In genomic region chr15:63094495-63094931, GRCh38 we compare ENCODE assay signal across 11 cellular contexts. TPM values are rescaled to one million over a fixed set of nuclear protein-coding genes. Genes with fewer than 3 reads are reported as not detected.
DNase-seq lines count a peak whose midpoint lies in the region; ATAC-seq and TF ChIP-seq lines count a peak whose summit lies in the region.
"Had no signal": no experiment of that assay in that cellular context is flagged by ENCODE, and none has a peak within 500 bp of the region (broad histone marks: within the 10 kb centered on the region; RNA-seq: fewer than 3 reads in every experiment).

No MANE protein-coding gene starts in this region.

- no peak overlapping the region for H4K91ac ChIP-seq in mesenchymal stem cell (ENCODE audit: low read length)

- no peak overlapping the region for H3K18ac ChIP-seq in mesenchymal stem cell (ENCODE audit: low read depth in 1 of 2, low read length in 2 of 2)

- no peaks in the 10 kb centered on the region for H3K79me1 ChIP-seq in mesenchymal stem cell (replicated peaks; ENCODE audit: low read length, poor library complexity, severe bottlenecking)

- no peak overlapping the region for H2AFZ ChIP-seq in mesenchymal stem cell (ENCODE audit: low read depth, low read length)

- H3K14ac ChIP-seq in mesenchymal stem cell (ENCODE audit: low read length in 2 of 2), result no peak overlapping the region

- H2BK12ac ChIP-seq in mesenchymal stem cell (ENCODE audit: low read length in 2 of 2), result no peak overlapping the region

- intact Hi-C loops in aorta (cut with DNase I), result loop anchor here in 1 of 2 donors (5.0 kb wide), 2 partner anchors 47 to 247 kb away; no protein-coding TSS in a partner anchor

- no peak for TF ChIP-seq CTCF in AG10803 (conservative IDR thresholded peaks at IDR 0.05; ENCODE audit: low read length)
- no peak for TF ChIP-seq CTCF in cardiac fibroblast (IDR thresholded peaks at IDR 0.05; ENCODE audit: low read depth, low read length)

- H2BK120ac ChIP-seq in mesenchymal stem cell (ENCODE audit: low read depth, low read length), result no peak overlapping the region

- peak overlapping the region; percentile 29 for H3K9ac ChIP-seq in mesenchymal stem cell (ENCODE audit: low read length)

- H3K36me3 ChIP-seq in mesenchymal stem cell (ENCODE audit: control insufficient read depth in 1 of 2, insufficient read depth in 2 of 2, low read depth in 1 of 2, low read length in 2 of 2), result no peaks in the 10 kb centered on the region
- no peaks in the 10 kb centered on the region for H3K36me3 ChIP-seq in aorta (ENCODE audit: control insufficient read depth in 1 of 2, insufficient read depth in 2 of 2, low read length in 1 of 2)

- no peak overlapping the region for H2AK5ac ChIP-seq in mesenchymal stem cell (ENCODE audit: low read length, severe bottlenecking)

- H3K27ac ChIP-seq in mesenchymal stem cell (ENCODE audit: low read length, poor library complexity, severe bottlenecking) (peak overlapping the region; percentile 87), aorta (ENCODE audit: low read depth in 1 of 2, low read length in 2 of 2) (no peak overlapping the region)

- no peak overlapping the region for H2BK15ac ChIP-seq in mesenchymal stem cell (ENCODE audit: low read depth, poor library complexity, severe bottlenecking)

- H3K4me3 ChIP-seq in AG10803 (ENCODE audit: low read length), result no peak overlapping the region
- no peak overlapping the region for H3K4me3 ChIP-seq in cardiac fibroblast (replicated peaks in 1 of 2; ENCODE audit: low read depth in 2 of 2, low read length in 2 of 2)
- H3K4me3 ChIP-seq in mesenchymal stem cell (ENCODE audit: insufficient read depth in 1 of 2, low read depth in 1 of 2, low read length in 2 of 2), result no peak overlapping the region
- H3K4me3 ChIP-seq in aorta (ENCODE audit: low read length in 2 of 2), result no peak overlapping the region

- peak overlapping the region; percentile 33 for H3K4me2 ChIP-seq in mesenchymal stem cell (ENCODE audit: low read length, poor library complexity, severe bottlenecking)

- H3K27me3 ChIP-seq in mesenchymal stem cell (ENCODE audit: control insufficient read depth in 1 of 2, insufficient read depth in 1 of 2, low read length in 2 of 2) (no peaks in the 10 kb centered on the region), aorta (ENCODE audit: control insufficient read depth in 1 of 2, insufficient read depth in 2 of 2, low read length in 1 of 2) (no peaks in the 10 kb centered on the region)

- peak; percentile 85 for DNase-seq in AG10803 (ENCODE audit: low read depth)
- peak; percentile 34 for DNase-seq in HuH-7.5 (ENCODE audit: low spot score)
- peak; percentile 43 to 73 for DNase-seq in cardiac fibroblast (ENCODE audit: low read depth in 2 of 2)
- DNase-seq in mesenchymal stem cell, result peak; percentile 71
- no peak for DNase-seq in aorta
- DNase-seq in DMS153 treated with DMSO at 0.1 percent for 48 hours (lab: John Stamatoyannopoulos, UW; ENCODE audit: unreplicated experiment), result no peak
- no peak for DNase-seq in activated CD4-positive, alpha-beta T cell treated with anti-CD3 and anti-CD28 coated beads for 1 hour
- no peak for DNase-seq in hypothalamus (lab: John Stamatoyannopoulos, UW)
- DNase-seq: foreskin melanocyte, NCI-H1048, posterior cingulate gyrus had no signal

- H3K4ac ChIP-seq in mesenchymal stem cell (ENCODE audit: low read depth in 1 of 2, low read length in 2 of 2), result no peak overlapping the region

- no peak overlapping the region for H4K8ac ChIP-seq in mesenchymal stem cell (ENCODE audit: low read length)

- WGBS in mesenchymal stem cell, result no CpG with 5 or more reads among the region's 2 CpGs
- 13 to 16% methylated on average over 2 of the region's 2 CpGs for WGBS in aorta, 2 donors

- no peak overlapping the region for H3K23ac ChIP-seq in mesenchymal stem cell (ENCODE audit: low read length in 2 of 2)

- H2BK5ac ChIP-seq in mesenchymal stem cell (ENCODE audit: low read depth, low read length, poor library complexity, severe bottlenecking), result peak overlapping the region; percentile 54

- no peak for ATAC-seq in aorta (ENCODE audit: low FRiP score)

- peaks cover 5% of the 10 kb centered on the region for H3K4me1 ChIP-seq in mesenchymal stem cell (ENCODE audit: control insufficient read depth, insufficient read depth, low read depth, low read length)
- no peaks in the 10 kb centered on the region for H3K4me1 ChIP-seq in aorta (ENCODE audit: control insufficient read depth in 1 of 2, insufficient read depth in 2 of 2, low read length in 2 of 2)

- H3K9me3 ChIP-seq in mesenchymal stem cell (ENCODE audit: control insufficient read depth, low read length), result no peaks in the 10 kb centered on the region
- H3K9me3 ChIP-seq in aorta (ENCODE audit: control insufficient read depth, low read length), result no peaks in the 10 kb centered on the region

RNA-seq across cellular contexts. Expression of gene LACTB, which starts 27.1 kb away (rescaled TPM):
- polyA plus RNA-seq in mesenchymal stem cell (2013, experiment 1 of 2), result 26.3 TPM
- 26.2 TPM for polyA plus RNA-seq in mesenchymal stem cell (2013, experiment 2 of 2)
- 10 to 100 TPM; 12.6 to 17.4 TPM for total RNA-seq in aorta
- polyA plus RNA-seq in aorta, result 10 to 100 TPM; 18.8 to 20.9 TPM

RNA-seq across cellular contexts. Expression of gene TPM1, which starts 52.0 kb away (rescaled TPM):
- polyA plus RNA-seq in mesenchymal stem cell (2013, experiment 1 of 2), result 825 TPM
- 826 TPM for polyA plus RNA-seq in mesenchymal stem cell (2013, experiment 2 of 2)
- total RNA-seq in aorta, result 1,000 to 10,000 TPM in 1 of 2 donors, 100 to 1,000 TPM in 1; 861 to 1,497 TPM
- 1,000 to 10,000 TPM; 1,109 to 1,230 TPM for polyA plus RNA-seq in aorta

Comparison
In these comparisons a context has a peak if more than half of its experiments do, and no peak if none do; other contexts are left out.
1. DNase-seq: peak in AG10803 (single experiment), HuH-7.5 (single experiment), cardiac fibroblast (2 of 2) and mesenchymal stem cell (single experiment); none in aorta (0 of 2), DMS153 treated with DMSO at 0.1 percent for 48 hours (single experiment), activated CD4-positive, alpha-beta T cell treated with anti-CD3 and anti-CD28 coated beads for 1 hour (single experiment) and hypothalamus (0 of 51).